18 cellular contexts compared by ENCODE assay signal in the genomic region with DNA sequence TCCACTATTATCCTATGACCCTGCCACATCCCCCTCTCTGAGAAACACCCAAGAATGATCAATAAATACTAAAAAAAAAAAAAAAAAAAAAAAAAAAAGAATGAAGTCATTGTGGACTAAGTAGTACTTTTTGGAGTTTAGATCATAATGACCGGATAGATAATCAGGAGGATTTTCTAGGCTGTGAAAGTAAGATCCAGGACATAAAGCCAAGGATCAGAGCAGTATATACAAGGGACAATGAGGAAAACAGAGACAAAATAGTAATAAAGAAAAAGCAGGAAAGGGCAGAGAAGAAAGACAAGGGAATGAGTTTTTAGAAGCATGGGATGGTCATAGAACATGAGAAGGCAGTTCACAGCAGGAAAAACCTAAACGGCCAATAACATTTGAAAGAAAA.
DNase-seq lines count a peak whose midpoint lies in the region; ATAC-seq and TF ChIP-seq lines count a peak whose summit lies in the region.
"Had no signal": no experiment of that assay in that cellular context is flagged by ENCODE, and none has a peak within 500 bp of the region (broad histone marks: within the 10 kb centered on the region; RNA-seq: fewer than 3 reads in every experiment).

No MANE protein-coding gene starts in this region.

- peaks cover 0 to 19% (median 0%) of the 10 kb centered on the region in 3 donors for H3K4me1 ChIP-seq in gastroesophageal sphincter

- peaks cover 0 to 70% of the 10 kb centered on the region in 2 donors for H3K36me3 ChIP-seq in gastroesophageal sphincter

- no peak overlapping the region for H3K27ac ChIP-seq in gastroesophageal sphincter
- H3K27ac ChIP-seq: 22Rv1, A549, C4-2B had no signal

- peaks cover 28% of the 10 kb centered on the region for H3K36me3 Mint-ChIP-seq in glutamatergic neuron (ENCODE audit: unreplicated experiment)
- peaks cover 40% of the 10 kb centered on the region for H3K36me3 Mint-ChIP-seq in type B pancreatic cell

- peak; percentile 8 for DNase-seq in NCI-H82 (lab: John Stamatoyannopoulos, UW)
- DNase-seq in NCI-H82 treated with DMSO at 0.1 percent for 48 hours (lab: John Stamatoyannopoulos, UW; ENCODE audit: unreplicated experiment) = no peak
- DNase-seq in COLO829 (ENCODE audit: low spot score) = peak; percentile 62
- DNase-seq in glutamatergic neuron = no peak
- no peak for DNase-seq in type B pancreatic cell (ENCODE audit: extremely low spot score, unreplicated experiment)
- DNase-seq: AML-193; Calu3; CD4-positive, alpha-beta T cell; DMS79 treated with DMSO at 0.1 percent for 48 hours; GF-D8; HCEC 1CT had no signal

- ATAC-seq in gastroesophageal sphincter (no peak), HG03175 (IDR thresholded peaks at IDR 0.05; ENCODE audit: unreplicated experiment) (no peak)
- ATAC-seq: A549, GM23338 had no signal

- TF ChIP-seq POLR2A in gastroesophageal sphincter (IDR thresholded peaks at IDR 0.05) = no peak

- no peaks in the 10 kb centered on the region for H3K27me3 ChIP-seq in gastroesophageal sphincter

- no peak overlapping the region for H3K4me3 ChIP-seq in gastroesophageal sphincter
- H3K4me3 ChIP-seq: A549, GM23338 had no signal

- no peak for TF ChIP-seq EP300 in gastroesophageal sphincter (IDR thresholded peaks at IDR 0.05)

- H3K9me3 Mint-ChIP-seq in glutamatergic neuron (ENCODE audit: unreplicated experiment) = peaks cover 8% of the 10 kb centered on the region
- no peaks in the 10 kb centered on the region for H3K9me3 Mint-ChIP-seq in type B pancreatic cell
- H3K9me3 Mint-ChIP-seq: IgD-negative memory B cell had no signal

- TF ChIP-seq CTCF in glutamatergic neuron (IDR thresholded peaks at IDR 0.05; ENCODE audit: partially characterized antibody, unreplicated experiment) (no peak), type B pancreatic cell (conservative IDR thresholded peaks at IDR 0.05) (no peak), gastroesophageal sphincter (IDR thresholded peaks at IDR 0.05) (no peak)

- H3K9me3 ChIP-seq in gastroesophageal sphincter = no peaks in the 10 kb centered on the region
- H3K9me3 ChIP-seq: A549 had no signal

- H3K27me3 Mint-ChIP-seq in glutamatergic neuron (ENCODE audit: unreplicated experiment) (no peaks in the 10 kb centered on the region), type B pancreatic cell (no peaks in the 10 kb centered on the region)
- H3K27me3 Mint-ChIP-seq: CD4-positive, alpha-beta T cell; IgD-negative memory B cell had no signal

- H3K27ac Mint-ChIP-seq in glutamatergic neuron (ENCODE audit: unreplicated experiment) (peak overlapping the region; percentile 31), type B pancreatic cell (peak overlapping the region; percentile 13)
- H3K27ac Mint-ChIP-seq: CD4-positive, alpha-beta T cell; GM23338; IgD-negative memory B cell had no signal

- WGBS in gastroesophageal sphincter (ENCODE audit: low coverage in 1 of 2), 2 donors = 63 to 81% methylated on average over 1 to 2 of the region's 2 CpGs

- H3K4me3 Mint-ChIP-seq in glutamatergic neuron (ENCODE audit: unreplicated experiment) = no peak overlapping the region
- no peak overlapping the region for H3K4me3 Mint-ChIP-seq in type B pancreatic cell
- H3K4me3 Mint-ChIP-seq: CD4-positive, alpha-beta T cell; GM23338; IgD-negative memory B cell had no signal

- no peaks in the 10 kb centered on the region for H3K4me1 Mint-ChIP-seq in glutamatergic neuron (ENCODE audit: low read depth, unreplicated experiment)
- no peaks in the 10 kb centered on the region for H3K4me1 Mint-ChIP-seq in type B pancreatic cell (ENCODE audit: unreplicated experiment)
- H3K4me1 Mint-ChIP-seq: GM23338 had no signal

Comparison
In these comparisons a context has a peak if more than half of its experiments do, and no peak if none do; other contexts are left out.
1. DNase-seq: peak in NCI-H82 (single experiment) and COLO829 (single experiment); none in NCI-H82 treated with DMSO at 0.1 percent for 48 hours (single experiment), glutamatergic neuron (single experiment) and type B pancreatic cell (single experiment).